ENCODE assay signal across 7 cellular contexts in genomic region chr10:22683995-22684305, GRCh38. TPM values are rescaled to one million over a fixed set of nuclear protein-coding genes. Genes with fewer than 3 reads are reported as not detected.
DNase-seq lines count a peak whose midpoint lies in the region; ATAC-seq, FAIRE-seq and TF ChIP-seq lines count a peak whose summit lies in the region.

No MANE protein-coding gene starts in this region.

- H4K20me1 ChIP-seq in K562 (replicated peaks; ENCODE audit: control insufficient read depth, insufficient read depth, low read length) = no peaks in the 10 kb centered on the region; the same call in 1 of the 2 replicates

- peaks cover 7% of the 10 kb centered on the region for H3K36me3 Mint-ChIP-seq in progenitor cell of endocrine pancreas (ENCODE audit: insufficient read depth)

- H3K9me1 ChIP-seq in K562 (ENCODE audit: control insufficient read depth, insufficient read depth, low read length) = no peaks in the 10 kb centered on the region

- no peak overlapping the region for H2AFZ ChIP-seq in K562 (ENCODE audit: low read depth, low read length)

- in situ Hi-C loops in K562 (cut with MboI) = no loop called here

- TF ChIP-seq RAD21 in K562 (CRISPR knock-in tag; conservative IDR thresholded peaks at IDR 0.05 in 1 of 2, IDR thresholded peaks at IDR 0.05 in 1 of 2) = no peak

- H3K4me1 Mint-ChIP-seq in progenitor cell of endocrine pancreas (ENCODE audit: low read depth) = peaks cover 35% of the 10 kb centered on the region

- peak overlapping the region; percentile 4 for H3K4me3 Mint-ChIP-seq in progenitor cell of endocrine pancreas (ENCODE audit: low read depth)

- H3K27ac ChIP-seq in K562 (ENCODE audit: extremely low read depth, low read depth, low read length) = peak overlapping the region; percentile 91

- H3K9me3 Mint-ChIP-seq in progenitor cell of endocrine pancreas (ENCODE audit: low read depth) = peaks cover 10% of the 10 kb centered on the region

- TF ChIP-seq POLR2A in K562 (conservative IDR thresholded peaks at IDR 0.05) = no peak

- peak overlapping the region; percentile 90 for H3K27ac Mint-ChIP-seq in progenitor cell of endocrine pancreas

- TF ChIP-seq CTCF in K562 (IDR thresholded peaks at IDR 0.05 in 2 of 3, conservative IDR thresholded peaks at IDR 0.05 in 1 of 3; ENCODE audit: insufficient read depth in 2 of 3, low read depth in 1 of 3, low read length in 3 of 3) (no peak), progenitor cell of endocrine pancreas (IDR thresholded peaks at IDR 0.05; ENCODE audit: unreplicated experiment) (no peak)

- POLR2A ChIA-PET in K562 (lab: Yijun Ruan, JAX) = interaction anchor here (0.9 to 3.3 kb wide), 6 partner anchors 9 to 20 kb away, joined by 3 to 21 read pairs (median 10); no protein-coding TSS in a partner anchor

- ATAC-seq in K562 = peak; percentile 2; the same call in 2 of the 3 replicates
- no peak for ATAC-seq in HG03159 (IDR thresholded peaks at IDR 0.05; ENCODE audit: unreplicated experiment)
- ATAC-seq in GM19463 (IDR thresholded peaks at IDR 0.05; ENCODE audit: unreplicated experiment) = no peak

- no peaks in the 10 kb centered on the region for H3K27me3 Mint-ChIP-seq in progenitor cell of endocrine pancreas

- peak overlapping the region; percentile 81 for H3K4me2 ChIP-seq in K562 (ENCODE audit: insufficient read depth, low read length)

- H3K4me1 ChIP-seq in K562 (replicated peaks in 1 of 2; ENCODE audit: control insufficient read depth in 2 of 2, insufficient read depth in 2 of 2, low read length in 2 of 2) = peaks cover 30 to 71% of the 10 kb centered on the region in 2 experiments

- no peak for TF ChIP-seq EP300 in K562 (IDR thresholded peaks at IDR 0.05; ENCODE audit: low read length)

- peaks cover 19% of the 10 kb centered on the region; the same call in 2 of the 3 replicates for H3K36me3 ChIP-seq in K562 (ENCODE audit: control insufficient read depth, insufficient read depth, low read length)

- CTCF ChIA-PET in K562 (lab: Yijun Ruan, JAX; ENCODE audit: low intra/inter-chr PET ratio) = no interaction called here

- no peak for FAIRE-seq in K562 (lab: Jason Lieb, UNC)

- H3K4me3 ChIP-seq in K562 = no peak overlapping the region

- no peaks in the 10 kb centered on the region for H3K27me3 ChIP-seq in K562 (ENCODE audit: control insufficient read depth in 2 of 2, insufficient read depth in 2 of 2, low read length in 2 of 2)

- peak; percentile 20 for DNase-seq in GM03348 (ENCODE audit: low spot score)
- DNase-seq in NAMALWA (ENCODE audit: low spot score) = peak; percentile 53
- no peak for DNase-seq in K562 (ENCODE audit: extremely low read depth in 1 of 4, low spot score in 3 of 4)
- DNase-seq in progenitor cell of endocrine pancreas (ENCODE audit: low spot score, unreplicated experiment) = no peak
- DNase-seq in COLO668 (lab: John Stamatoyannopoulos, UW; ENCODE audit: unreplicated experiment) = no peak

- H3K9me3 ChIP-seq in K562 (replicated peaks; ENCODE audit: control insufficient read depth, insufficient read depth, low read depth, low read length) = no peaks in the 10 kb centered on the region; the same call in 1 of the 2 replicates

- H3K79me2 ChIP-seq in K562 (ENCODE audit: control insufficient read depth, insufficient read depth, low read length) = peaks cover 100% of the 10 kb centered on the region

- no TSS peak for BruUV-seq in K562 (replicated peaks; lab: Mats Ljungman, UMichigan)

- intact Hi-C loops in K562 (cut with micrococcal nuclease) = loop anchor here (2.0 to 5.0 kb wide), 2 partner anchors 17 to 67 kb away; no protein-coding TSS in a partner anchor

- H3K9ac ChIP-seq in K562 (ENCODE audit: insufficient read depth in 1 of 2, low read depth in 2 of 2, low read length in 2 of 2) = peak overlapping the region; percentile 27 to 54; a peak in 3 of 4 replicates

- 5% methylated on average over 1 of the region's 1 CpG for WGBS in K562 (ENCODE audit: insufficient coverage, low coverage, missing lambda C conversion rate)

TF ChIP-seq in K562, 482 proteins besides CTCF, POLR2A, EP300 and RAD21 (continues in another document):
- TF ChIP-seq POLR2B (IDR thresholded peaks at IDR 0.05; ENCODE audit: low read depth, partially characterized antibody) (peak; percentile 7), ZFX (CRISPR knock-in tag; IDR thresholded peaks at IDR 0.05) (peak; percentile 11; the same call in 1 of the 2 replicates), SUPT5H (IDR thresholded peaks at IDR 0.05) (0 out of 2 replicates have a peak, but pooled peaks have one; percentile 3), CREB3L1 (IDR thresholded peaks at IDR 0.05; ENCODE audit: borderline replicate concordance, low read depth) (0 out of 2 replicates have a peak, but pooled peaks have one; percentile 9), PHB (CRISPR knock-in tag; IDR thresholded peaks at IDR 0.05) (no peak), ZNF644 (tag; IDR thresholded peaks at IDR 0.05; ENCODE audit: low read depth) (peak; percentile 32; the same call in 1 of the 2 replicates), VEZF1 (CRISPR knock-in tag; IDR thresholded peaks at IDR 0.05) (peak; percentile 25; the same call in 1 of the 2 replicates), CTCFL (IDR thresholded peaks at IDR 0.05; ENCODE audit: borderline replicate concordance, insufficient read depth, low read depth, low read length, poor library complexity, severe bottlenecking) (no peak), ZNF395 (CRISPR knock-in tag; IDR thresholded peaks at IDR 0.05) (0 out of 2 replicates have a peak, but pooled peaks have one; percentile 10)

RNA-seq across cellular contexts. Expression of gene PIP4K2A, which starts 30.4 kb away (rescaled TPM):
- 31.6 and 61.2 TPM in 2 replicates for total RNA-seq in K562 (2011; cell fraction: chromatin; rRNA removed; ENCODE audit: low replicate concordance)
- total RNA-seq in K562 (2011; cell fraction: nucleolus; rRNA removed) = 22.7 and 26.6 TPM in 2 replicates
- 30.2 and 39.5 TPM in 2 replicates for total RNA-seq in K562 (2011; cell fraction: nucleoplasm; rRNA removed)
- total RNA-seq in K562 (2014; rRNA removed) (61.5 and 75.1 TPM in 2 replicates), K562 (2014; rRNA removed; fragmentation: Illumina TruSeq; extraction: Trizol) (73.5 and 95.8 TPM in 2 replicates), K562 (2015; rRNA removed; fragmentation: Illumina TruSeq; extraction: Trizol) (110 and 117 TPM in 2 replicates), K562 (2021) (56.4 and 71.9 TPM in 2 replicates), progenitor cell of endocrine pancreas (22.4 and 26.7 TPM in 2 replicates)
- polyA plus RNA-seq in K562 (2011; rRNA removed) (29.8 and 35.6 TPM in 2 replicates), K562 (2014; fragmentation: Illumina TruSeq; extraction: Trizol) (65.2 and 69.1 TPM in 2 replicates), K562 (2014; fragmentation: Nextera tagmentation; extraction: Ambion mirVana) (10 to 100 TPM; 64.8 to 87.2 TPM), K562 (2014; rRNA removed) (47.1 and 49.5 TPM in 2 replicates)
- 14.8 and 25.0 TPM in 2 replicates for polyA plus RNA-seq in K562 (2011; cell fraction: cytosol; rRNA removed)
- 17.2 and 23.1 TPM in 2 replicates for polyA plus RNA-seq in K562 (2011; cell fraction: nucleus; rRNA removed)
- polyA plus RNA-seq in K562 (2012) = 39.4 and 42.5 TPM in 2 replicates
- 62.2 and 65.1 TPM in 2 replicates for polyA minus RNA-seq in K562 (2011; rRNA and poly(A)+ RNA removed)
- polyA minus RNA-seq in K562 (2011; cell fraction: cytosol; rRNA and poly(A)+ RNA removed) = 37.1 and 39.1 TPM in 2 replicates
- 21.7 and 45.1 TPM in 2 replicates for polyA minus RNA-seq in K562 (2011; cell fraction: nucleus; rRNA and poly(A)+ RNA removed)

Comparison
In these comparisons a context has a peak if more than half of its experiments do, and no peak if none do; other contexts are left out.
1. DNase-seq: peak in GM03348 (single experiment) and NAMALWA (single experiment); none in K562 (0 of 4), progenitor cell of endocrine pancreas (single experiment) and COLO668 (single experiment).